Comparison of ENCODE assay signal across 16 cellular contexts in the genomic region with DNA sequence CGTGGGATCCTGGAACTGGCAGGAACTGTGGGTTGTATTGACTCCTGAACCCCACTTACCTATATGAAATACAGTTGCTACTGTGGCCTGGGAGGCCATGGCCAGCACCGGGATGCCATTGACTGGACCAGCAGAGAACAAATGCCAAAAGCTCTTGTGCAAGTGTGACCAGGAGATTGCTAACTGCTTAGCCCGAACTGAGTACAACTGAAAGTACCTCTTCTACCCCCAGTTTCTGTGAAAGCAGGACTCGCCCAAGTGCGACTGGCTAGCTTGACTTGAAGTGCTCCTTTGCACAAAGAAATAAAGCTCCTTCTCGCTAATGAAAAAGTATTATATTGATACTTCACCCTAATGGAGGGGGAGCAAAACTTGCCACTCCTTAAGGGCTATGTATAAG.
DNase-seq lines count a peak whose midpoint lies in the region; ATAC-seq, FAIRE-seq and TF ChIP-seq lines count a peak whose summit lies in the region.
"Had no signal": no experiment of that assay in that cellular context is flagged by ENCODE, and none has a peak within 500 bp of the region (broad histone marks: within the 10 kb centered on the region; RNA-seq: fewer than 3 reads in every experiment).

No MANE protein-coding gene starts in this region.

- in situ Hi-C loops in GM12878 (cut with MboI), result no loop called here

- H3K9ac ChIP-seq in GM12878 (ENCODE audit: control insufficient read depth, insufficient read depth, low read length), result no peak overlapping the region
- H3K9ac ChIP-seq: neural progenitor cell had no signal

- DNase-seq in GM12878 (ENCODE audit: low read depth, low spot score), result no peak
- DNase-seq in foreskin melanocyte, result no peak
- no peak for DNase-seq in activated T-cell treated with anti-CD3 and anti-CD28 coated beads, Interleukin-2, amount 50 U/mL, for 1 hour
- DNase-seq in SW480 (ENCODE audit: low spot score), result no peak
- DNase-seq: activated CD4-positive, alpha-beta T cell treated with anti-CD3 and anti-CD28 coated beads for 48 hours; adrenal gland; NCI-H2029 treated with DMSO at 0.1 percent for 48 hours; NCI-H748 treated with DMSO at 0.1 percent for 48 hours; stimulated activated CD4-positive, alpha-beta T cell treated with anti-CD3 and anti-CD28 coated beads, Interleukin-1b, Interleukin-23, amount 100 ng/mL, for 48 hours; testis had no signal

- no peaks in the 10 kb centered on the region for H3K79me2 ChIP-seq in GM12878 (ENCODE audit: control insufficient read depth, insufficient read depth, low read length)

- no peak overlapping the region for H3K27ac ChIP-seq in GM12878 (ENCODE audit: control insufficient read depth, insufficient read depth)
- H3K27ac ChIP-seq: adrenal gland, neural progenitor cell, testis had no signal

- no peaks in the 10 kb centered on the region; the same call in 1 of the 2 replicates for H3K4me1 ChIP-seq in GM12878 (ENCODE audit: control insufficient read depth, insufficient read depth, low read length)
- H3K4me1 ChIP-seq: adrenal gland, neural progenitor cell, testis had no signal

- 69% methylated on average over 6 of the region's 6 CpGs for WGBS in GM12878 (ENCODE audit: insufficient coverage, insufficient replicate concordance, low lambda C conversion rate, missing lambda C conversion rate)

- TF ChIP-seq CTCF in GM12878 (IDR thresholded peaks at IDR 0.05 in 2 of 3, conservative IDR thresholded peaks at IDR 0.05 in 1 of 3; ENCODE audit: control insufficient read depth in 2 of 3, extremely low read depth in 1 of 3, insufficient read depth in 1 of 3, low read depth in 3 of 3, low read length in 3 of 3), result no peak

- H3K4me3 ChIP-seq in GM12878, result no peak overlapping the region
- H3K4me3 ChIP-seq: adrenal gland, neural progenitor cell, testis had no signal

- FAIRE-seq in GM12878 (lab: Jason Lieb, UNC), result no peak

- TF ChIP-seq POLR2A in GM12878 (IDR thresholded peaks at IDR 0.05; ENCODE audit: low read depth, low read length), result no peak

- no peak overlapping the region for H2AFZ ChIP-seq in GM12878 (ENCODE audit: control insufficient read depth, low read depth, low read length)
- H2AFZ ChIP-seq: neural progenitor cell had no signal

- SMC1A ChIA-PET in GM12878 (lab: Charles Lee; ENCODE audit: uncharacterized antibody, unreplicated experiment), result interaction anchor here (1.2 kb wide), 1 partner anchor 8 kb away, joined by 4 read pairs; no protein-coding TSS in a partner anchor

- POLR2A ChIA-PET in GM12878 (lab: Charles Lee), result no interaction called here

- H3K36me3 ChIP-seq in GM12878 (ENCODE audit: control insufficient read depth in 2 of 2, insufficient read depth in 2 of 2, low read length in 1 of 2), result no peaks in the 10 kb centered on the region
- H3K36me3 ChIP-seq: adrenal gland, neural progenitor cell had no signal

- CTCF ChIA-PET in GM12878 (lab: Yijun Ruan, JAX), result interaction anchor here (1.0 to 1.1 kb wide), 2 partner anchors 8 to 17 kb away, joined by 4 read pairs; no protein-coding TSS in a partner anchor

- TF ChIP-seq EP300 in GM12878 (IDR thresholded peaks at IDR 0.05; ENCODE audit: borderline replicate concordance in 1 of 2, control insufficient read depth in 1 of 2, low read depth in 2 of 2, low read length in 2 of 2), result no peak

- peak; percentile 74 for ATAC-seq in GM18858 (IDR thresholded peaks at IDR 0.05; ENCODE audit: unreplicated experiment)
- ATAC-seq in GM21381 (IDR thresholded peaks at IDR 0.05; ENCODE audit: unreplicated experiment), result peak; percentile 90
- peak; percentile 80 for ATAC-seq in HG03039 (IDR thresholded peaks at IDR 0.05; ENCODE audit: unreplicated experiment)
- peak; percentile 80 for ATAC-seq in GM12878
- ATAC-seq in GM21515 (IDR thresholded peaks at IDR 0.05; ENCODE audit: unreplicated experiment), result no peak
- ATAC-seq: Right ventricle myocardium inferior had no signal

- no peaks in the 10 kb centered on the region for H4K20me1 ChIP-seq in GM12878 (ENCODE audit: control insufficient read depth, insufficient read depth)

- intact Hi-C loops in GM12878 (cut with micrococcal nuclease; ENCODE audit: unreplicated experiment), result no loop called here

- H3K4me2 ChIP-seq in GM12878 (ENCODE audit: control insufficient read depth, insufficient read depth), result no peak overlapping the region
- H3K4me2 ChIP-seq: neural progenitor cell had no signal

- RAD21 ChIA-PET in GM12878 (lab: Charles Lee; ENCODE audit: unreplicated experiment), result interaction anchor here (1.5 kb wide), 1 partner anchor 17 kb away, joined by 3 read pairs; no protein-coding TSS in a partner anchor

- TF ChIP-seq RAD21 in GM12878 (IDR thresholded peaks at IDR 0.05; ENCODE audit: insufficient read depth, low read depth, low read length), result no peak

- no peaks in the 10 kb centered on the region for H3K27me3 ChIP-seq in GM12878 (replicated peaks in 1 of 2; ENCODE audit: control insufficient read depth in 2 of 2, insufficient read depth in 2 of 2, low read length in 1 of 2)
- H3K27me3 ChIP-seq: neural progenitor cell, testis had no signal

- no TSS peak for BruUV-seq in GM12878 (replicated peaks; lab: Mats Ljungman, UMichigan)

- H3K9me3 ChIP-seq in GM12878 (replicated peaks; ENCODE audit: control insufficient read depth, insufficient read depth, low read length), result no peaks in the 10 kb centered on the region
- H3K9me3 ChIP-seq: adrenal gland, testis had no signal

TF ChIP-seq in GM12878, 131 proteins besides CTCF, POLR2A, EP300 and RAD21:
- TF ChIP-seq SUPT20H (IDR thresholded peaks at IDR 0.05; ENCODE audit: borderline replicate concordance, control insufficient read depth, low read depth, low read length) (no peak), WRNIP1 (IDR thresholded peaks at IDR 0.05; ENCODE audit: borderline replicate concordance, low read depth, low read length) (no peak), ESRRA (IDR thresholded peaks at IDR 0.05; ENCODE audit: low read length) (no peak), TCF7 (IDR thresholded peaks at IDR 0.05; ENCODE audit: borderline replicate concordance) (no peak), BACH1 (IDR thresholded peaks at IDR 0.05; ENCODE audit: borderline replicate concordance) (no peak), ZNF24 (IDR thresholded peaks at IDR 0.05) (no peak), BRCA1 (IDR thresholded peaks at IDR 0.05; ENCODE audit: low read depth, low read length) (no peak), TCF3 (IDR thresholded peaks at IDR 0.05; ENCODE audit: borderline replicate concordance, insufficient read depth, low read depth, low read length) (no peak), TARDBP (IDR thresholded peaks at IDR 0.05; ENCODE audit: borderline replicate concordance) (no peak)
- TF ChIP-seq, protein P1, sequence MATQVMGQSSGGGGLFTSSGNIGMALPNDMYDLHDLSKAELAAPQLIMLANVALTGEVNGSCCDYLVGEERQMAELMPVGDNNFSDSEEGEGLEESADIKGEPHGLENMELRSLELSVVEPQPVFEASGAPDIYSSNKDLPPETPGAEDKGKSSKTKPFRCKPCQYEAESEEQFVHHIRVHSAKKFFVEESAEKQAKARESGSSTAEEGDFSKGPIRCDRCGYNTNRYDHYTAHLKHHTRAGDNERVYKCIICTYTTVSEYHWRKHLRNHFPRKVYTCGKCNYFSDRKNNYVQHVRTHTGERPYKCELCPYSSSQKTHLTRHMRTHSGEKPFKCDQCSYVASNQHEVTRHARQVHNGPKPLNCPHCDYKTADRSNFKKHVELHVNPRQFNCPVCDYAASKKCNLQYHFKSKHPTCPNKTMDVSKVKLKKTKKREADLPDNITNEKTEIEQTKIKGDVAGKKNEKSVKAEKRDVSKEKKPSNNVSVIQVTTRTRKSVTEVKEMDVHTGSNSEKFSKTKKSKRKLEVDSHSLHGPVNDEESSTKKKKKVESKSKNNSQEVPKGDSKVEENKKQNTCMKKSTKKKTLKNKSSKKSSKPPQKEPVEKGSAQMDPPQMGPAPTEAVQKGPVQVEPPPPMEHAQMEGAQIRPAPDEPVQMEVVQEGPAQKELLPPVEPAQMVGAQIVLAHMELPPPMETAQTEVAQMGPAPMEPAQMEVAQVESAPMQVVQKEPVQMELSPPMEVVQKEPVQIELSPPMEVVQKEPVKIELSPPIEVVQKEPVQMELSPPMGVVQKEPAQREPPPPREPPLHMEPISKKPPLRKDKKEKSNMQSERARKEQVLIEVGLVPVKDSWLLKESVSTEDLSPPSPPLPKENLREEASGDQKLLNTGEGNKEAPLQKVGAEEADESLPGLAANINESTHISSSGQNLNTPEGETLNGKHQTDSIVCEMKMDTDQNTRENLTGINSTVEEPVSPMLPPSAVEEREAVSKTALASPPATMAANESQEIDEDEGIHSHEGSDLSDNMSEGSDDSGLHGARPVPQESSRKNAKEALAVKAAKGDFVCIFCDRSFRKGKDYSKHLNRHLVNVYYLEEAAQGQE (IDR thresholded peaks at IDR 0.05; ENCODE audit: low read depth, low read length), result no peak
- TF ChIP-seq, protein P2, sequence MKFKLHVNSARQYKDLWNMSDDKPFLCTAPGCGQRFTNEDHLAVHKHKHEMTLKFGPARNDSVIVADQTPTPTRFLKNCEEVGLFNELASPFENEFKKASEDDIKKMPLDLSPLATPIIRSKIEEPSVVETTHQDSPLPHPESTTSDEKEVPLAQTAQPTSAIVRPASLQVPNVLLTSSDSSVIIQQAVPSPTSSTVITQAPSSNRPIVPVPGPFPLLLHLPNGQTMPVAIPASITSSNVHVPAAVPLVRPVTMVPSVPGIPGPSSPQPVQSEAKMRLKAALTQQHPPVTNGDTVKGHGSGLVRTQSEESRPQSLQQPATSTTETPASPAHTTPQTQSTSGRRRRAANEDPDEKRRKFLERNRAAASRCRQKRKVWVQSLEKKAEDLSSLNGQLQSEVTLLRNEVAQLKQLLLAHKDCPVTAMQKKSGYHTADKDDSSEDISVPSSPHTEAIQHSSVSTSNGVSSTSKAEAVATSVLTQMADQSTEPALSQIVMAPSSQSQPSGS (IDR thresholded peaks at IDR 0.05; ENCODE audit: low read length), result no peak
- TF ChIP-seq, protein P3, sequence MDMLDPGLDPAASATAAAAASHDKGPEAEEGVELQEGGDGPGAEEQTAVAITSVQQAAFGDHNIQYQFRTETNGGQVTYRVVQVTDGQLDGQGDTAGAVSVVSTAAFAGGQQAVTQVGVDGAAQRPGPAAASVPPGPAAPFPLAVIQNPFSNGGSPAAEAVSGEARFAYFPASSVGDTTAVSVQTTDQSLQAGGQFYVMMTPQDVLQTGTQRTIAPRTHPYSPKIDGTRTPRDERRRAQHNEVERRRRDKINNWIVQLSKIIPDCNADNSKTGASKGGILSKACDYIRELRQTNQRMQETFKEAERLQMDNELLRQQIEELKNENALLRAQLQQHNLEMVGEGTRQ (IDR thresholded peaks at IDR 0.05; ENCODE audit: borderline replicate concordance, low read depth, low read length), result no peak
